ENCODE assay signal across 23 cellular contexts in genomic region chr5:148043705-148044104, GRCh38. TPM values are rescaled to one million over a fixed set of nuclear protein-coding genes. Genes with fewer than 3 reads are reported as not detected.
DNase-seq lines count a peak whose midpoint lies in the region; ATAC-seq and TF ChIP-seq lines count a peak whose summit lies in the region.
"Had no signal": no experiment of that assay in that cellular context is flagged by ENCODE, and none has a peak within 500 bp of the region (broad histone marks: within the 10 kb centered on the region; RNA-seq: fewer than 3 reads in every experiment).

No MANE protein-coding gene starts in this region.

- H3K79me2 ChIP-seq in smooth muscle cell (ENCODE audit: low read depth): no peaks in the 10 kb centered on the region

- H3K27ac ChIP-seq in esophagus squamous epithelium (peak overlapping the region; percentile 18 to 77 (median 70)), smooth muscle cell (ENCODE audit: low read depth) (peak overlapping the region; percentile 36)
- H3K27ac ChIP-seq: A549; BLaER1 treated with 17β-estradiol and CSF1 and Interleukin-3, amounts not matched to agents 10 nM and 100 nM; GM23248 had no signal

- TF ChIP-seq CTCF in epithelial cell of esophagus (IDR thresholded peaks at IDR 0.05; ENCODE audit: insufficient read depth, low read depth, low read length, missing control alignments): no peak
- TF ChIP-seq CTCF in esophagus squamous epithelium (IDR thresholded peaks at IDR 0.05): no peak
- no peak for TF ChIP-seq CTCF in smooth muscle cell (IDR thresholded peaks at IDR 0.05; ENCODE audit: borderline replicate concordance, insufficient read depth, poor library complexity, severe bottlenecking)

- H3K4me1 ChIP-seq in esophagus squamous epithelium (no peaks in the 10 kb centered on the region), smooth muscle cell (ENCODE audit: low read depth) (no peaks in the 10 kb centered on the region)
- H3K4me1 ChIP-seq: A549; BE2C; BLaER1 treated with 17β-estradiol and CSF1 and Interleukin-3, amounts not matched to agents 10 nM and 100 nM had no signal

- intact Hi-C loops in esophagus squamous epithelium (cut with DNase I): no loop called here

- no peak for TF ChIP-seq POLR2A in esophagus squamous epithelium (IDR thresholded peaks at IDR 0.05)

- H2AFZ ChIP-seq in smooth muscle cell (ENCODE audit: low read depth): no peak overlapping the region
- H2AFZ ChIP-seq: GM23248 had no signal

- 64 to 83% methylated on average over 2 of the region's 2 CpGs for WGBS in esophagus squamous epithelium, 2 donors
- WGBS in smooth muscle cell (ENCODE audit: low lambda C conversion rate): 90% methylated on average over 2 of the region's 2 CpGs

- H4K20me1 ChIP-seq in smooth muscle cell (ENCODE audit: low read depth): no peaks in the 10 kb centered on the region
- H4K20me1 ChIP-seq: BLaER1 treated with 17β-estradiol and CSF1 and Interleukin-3, amounts not matched to agents 10 nM and 100 nM had no signal

- no peak for ATAC-seq in HG03571 (IDR thresholded peaks at IDR 0.05; ENCODE audit: unreplicated experiment)
- no peak for ATAC-seq in HG03442 (IDR thresholded peaks at IDR 0.05; ENCODE audit: unreplicated experiment)
- ATAC-seq: A549 had no signal

- H3K27me3 ChIP-seq in esophagus squamous epithelium: no peaks in the 10 kb centered on the region
- H3K27me3 ChIP-seq in smooth muscle cell (ENCODE audit: low read depth): no peaks in the 10 kb centered on the region
- H3K27me3 ChIP-seq: BE2C; BLaER1 treated with 17β-estradiol and CSF1 and Interleukin-3, amounts not matched to agents 10 nM and 100 nM had no signal

- no peaks in the 10 kb centered on the region for H3F3A ChIP-seq in smooth muscle cell (ENCODE audit: low read depth)

- no peak overlapping the region for H3K4me2 ChIP-seq in smooth muscle cell
- H3K4me2 ChIP-seq: A549; BLaER1 treated with 17β-estradiol and CSF1 and Interleukin-3, amounts not matched to agents 10 nM and 100 nM had no signal

- H3K36me3 ChIP-seq in esophagus squamous epithelium (no peaks in the 10 kb centered on the region), smooth muscle cell (ENCODE audit: low read depth) (no peaks in the 10 kb centered on the region)
- H3K36me3 ChIP-seq: BE2C; BLaER1 treated with 17β-estradiol and CSF1 and Interleukin-3, amounts not matched to agents 10 nM and 100 nM had no signal

- H3K9ac ChIP-seq in smooth muscle cell (ENCODE audit: low read depth): no peak overlapping the region
- H3K9ac ChIP-seq: BLaER1 treated with 17β-estradiol and CSF1 and Interleukin-3, amounts not matched to agents 10 nM and 100 nM; GM23248 had no signal

- H3K9me3 ChIP-seq in esophagus squamous epithelium (no peaks in the 10 kb centered on the region), smooth muscle cell (replicated peaks; ENCODE audit: low read depth) (no peaks in the 10 kb centered on the region)
- H3K9me3 ChIP-seq: A549; BE2C; BLaER1 treated with 17β-estradiol and CSF1 and Interleukin-3, amounts not matched to agents 10 nM and 100 nM had no signal

- H3K4me3 ChIP-seq in epithelial cell of esophagus (ENCODE audit: low read length) (no peak overlapping the region), esophagus squamous epithelium (no peak overlapping the region), smooth muscle cell (no peak overlapping the region)
- H3K4me3 ChIP-seq: A549; BLaER1 treated with 17β-estradiol and CSF1 and Interleukin-3, amounts not matched to agents 10 nM and 100 nM; GM23248 had no signal

- DNase-seq in epithelial cell of esophagus (ENCODE audit: low read depth) (peak; percentile 34), esophagus squamous epithelium (lab: John Stamatoyannopoulos, UW) (no peak), smooth muscle cell (lab: John Stamatoyannopoulos, UW; ENCODE audit: unreplicated experiment) (no peak), NCI-H748 treated with DMSO at 0.1 percent for 48 hours (lab: John Stamatoyannopoulos, UW) (no peak)
- DNase-seq: 8988T; ACHN; AML-193; BE2C; CD4-positive, alpha-beta T cell; CD8-positive, alpha-beta memory T cell; DMS53; DMS79 treated with DMSO at 0.1 percent for 48 hours; GF-D8; GM23248; H7; HCEC 1CT had no signal

RNA-seq across cellular contexts. Expression of gene SPINK5, which starts 20.1 kb away (rescaled TPM):
- total RNA-seq in esophagus squamous epithelium (100 to 1,000 TPM; 550 to 961 (median 863) TPM), smooth muscle cell (25.3 and 33.1 TPM in 2 replicates)
- polyA plus RNA-seq in smooth muscle cell: 6.4 and 10.0 TPM in 2 replicates
- total RNA-seq: CD4-positive, alpha-beta T cell; CD8-positive, alpha-beta memory T cell; Daoy; G401; GM23248 had no signal
- polyA plus RNA-seq: A549; CD14-positive monocyte; CD8-positive, alpha-beta memory T cell; GM23248 had no signal

Comparison
In these comparisons a context has a peak if more than half of its experiments do, and no peak if none do; other contexts are left out.
1. RNA of gene SPINK5, which starts 20.1 kb away (total RNA-seq): 550 to 961 TPM in esophagus squamous epithelium; 25.3 to 33.1 TPM in smooth muscle cell; every median in the first group is over 10 times any median in the second.